8 cellular contexts compared by ENCODE assay signal in the genomic region with DNA sequence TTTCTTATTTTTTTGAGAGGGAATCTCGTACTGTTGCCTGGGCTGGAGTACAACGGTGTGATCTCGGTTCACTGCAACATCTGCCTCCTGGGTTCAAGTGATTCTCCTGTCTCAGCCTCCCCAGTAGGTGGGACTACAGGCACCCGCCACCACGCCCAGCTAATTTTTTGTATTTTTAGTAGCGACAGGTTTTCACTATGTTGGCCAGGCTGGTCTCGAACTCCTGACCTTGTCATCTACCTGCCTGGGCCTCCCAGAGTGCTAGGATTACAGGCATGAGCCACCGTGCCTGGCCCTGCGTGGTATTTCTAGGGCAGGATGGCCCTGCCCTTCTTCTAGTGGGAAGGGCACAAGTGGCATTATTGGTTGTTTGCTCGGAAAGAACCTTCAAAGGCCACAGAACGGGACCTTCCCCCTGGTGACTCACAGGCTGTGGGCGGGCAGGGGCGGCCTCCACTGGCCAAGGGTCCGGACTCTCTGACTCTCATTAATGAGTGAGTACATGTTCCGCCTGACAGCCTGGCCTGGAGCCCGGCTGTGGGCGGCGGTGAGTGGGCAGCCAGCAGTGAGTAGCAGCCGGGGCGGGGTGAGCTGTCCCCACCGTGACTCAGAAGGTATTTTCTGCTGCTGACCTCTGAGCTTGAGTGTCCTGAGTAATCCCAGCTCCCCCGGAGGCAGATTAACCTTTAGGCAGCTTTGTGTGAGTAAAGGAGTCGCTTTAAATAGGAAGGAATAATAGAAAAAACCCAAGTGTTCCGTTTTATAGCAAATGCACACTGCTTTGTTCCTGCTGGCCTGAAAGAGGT. TPM values are rescaled to one million over a fixed set of nuclear protein-coding genes. Genes with fewer than 3 reads are reported as not detected.
DNase-seq lines count a peak whose midpoint lies in the region; ATAC-seq and TF ChIP-seq lines count a peak whose summit lies in the region.

No MANE protein-coding gene starts in this region.

- ATAC-seq in HG02870 (IDR thresholded peaks at IDR 0.05; ENCODE audit: unreplicated experiment), result peak; percentile 42
- ATAC-seq in activated T-cell treated with anti-CD3 and anti-CD28 coated beads, Interleukin-2, amount 50 U/mL, for 4 hours, result peak; percentile 21 to 23

- H3K36me3 Mint-ChIP-seq in activated T-cell treated with anti-CD3 and anti-CD28 coated beads, Interleukin-2, amount 50 U/mL, for 4 hours (ENCODE audit: insufficient read depth), result no peaks in the 10 kb centered on the region
- H3K36me3 Mint-ChIP-seq in nephron progenitor cell (ENCODE audit: low read depth), result peaks cover 3% of the 10 kb centered on the region

- DNase-seq in DMS153 (lab: John Stamatoyannopoulos, UW) (peak; percentile 24), DMS153 treated with DMSO at 0.1 percent for 48 hours (lab: John Stamatoyannopoulos, UW; ENCODE audit: unreplicated experiment) (no peak), NT2/D1 (ENCODE audit: low read depth, low spot score) (no peak), fibroblast of mammary gland (ENCODE audit: low read depth) (peak; percentile 99), nephron progenitor cell (peak; percentile 79)
- peak; percentile 77 for DNase-seq in activated T-cell treated with anti-CD3 and anti-CD28 coated beads, Interleukin-2, amount 50 U/mL, for 4 hours

- peaks cover 11% of the 10 kb centered on the region for H3K36me3 ChIP-seq in NT2/D1 (ENCODE audit: insufficient read depth, insufficient read length, low read length)
- H3K36me3 ChIP-seq in subcutaneous abdominal adipose tissue (ENCODE audit: control insufficient read depth in 5 of 5, insufficient read depth in 5 of 5, low read length in 5 of 5), result peaks cover 0 to 8% (median 0%) of the 10 kb centered on the region in 5 donors

- TF ChIP-seq CTCF in fibroblast of mammary gland (conservative IDR thresholded peaks at IDR 0.05; ENCODE audit: control insufficient read depth, insufficient read depth, low read depth, low read length), result no peak
- TF ChIP-seq CTCF in nephron progenitor cell (IDR thresholded peaks at IDR 0.05), result no peak

- H3K4me3 Mint-ChIP-seq in activated T-cell treated with anti-CD3 and anti-CD28 coated beads, Interleukin-2, amount 50 U/mL, for 4 hours, result peak overlapping the region; percentile 67
- peak overlapping the region; percentile 62 for H3K4me3 Mint-ChIP-seq in nephron progenitor cell

- peak overlapping the region; percentile 93 for H3K27ac ChIP-seq in subcutaneous abdominal adipose tissue (ENCODE audit: low read depth, low read length)

- no peaks in the 10 kb centered on the region for H3K27me3 Mint-ChIP-seq in activated T-cell treated with anti-CD3 and anti-CD28 coated beads, Interleukin-2, amount 50 U/mL, for 4 hours (ENCODE audit: low read depth)
- H3K27me3 Mint-ChIP-seq in nephron progenitor cell (ENCODE audit: low read depth, poor library complexity), result peaks cover 3% of the 10 kb centered on the region

- H3K9me3 Mint-ChIP-seq in activated T-cell treated with anti-CD3 and anti-CD28 coated beads, Interleukin-2, amount 50 U/mL, for 4 hours, result no peaks in the 10 kb centered on the region
- H3K9me3 Mint-ChIP-seq in nephron progenitor cell, result no peaks in the 10 kb centered on the region

- H3K4me1 ChIP-seq in NT2/D1 (ENCODE audit: insufficient read depth, insufficient read length), result peaks cover 28% of the 10 kb centered on the region
- H3K4me1 ChIP-seq in subcutaneous abdominal adipose tissue (ENCODE audit: control insufficient read depth in 5 of 5, insufficient read depth in 5 of 5, low read length in 5 of 5), result peaks cover 5 to 75% (median 65%) of the 10 kb centered on the region in 5 donors

- peak overlapping the region; percentile 95 for H3K27ac Mint-ChIP-seq in nephron progenitor cell

- no peaks in the 10 kb centered on the region for H3K9me3 ChIP-seq in NT2/D1 (ENCODE audit: insufficient read depth, low read length)
- no peaks in the 10 kb centered on the region for H3K9me3 ChIP-seq in subcutaneous abdominal adipose tissue (ENCODE audit: control insufficient read depth in 5 of 5, low read length in 5 of 5)

- peak overlapping the region; percentile 61 for H3K9ac ChIP-seq in NT2/D1 (ENCODE audit: insufficient read length, low read depth)
- peak overlapping the region in 4 of 5 donors; percentile 46 to 66 (median 59) for H3K9ac ChIP-seq in subcutaneous abdominal adipose tissue (ENCODE audit: low read length in 5 of 5)

- H3K4me3 ChIP-seq in NT2/D1 (ENCODE audit: insufficient read length, low read depth) (no peak overlapping the region), fibroblast of mammary gland (ENCODE audit: control insufficient read depth, low read depth, low read length) (peak overlapping the region; percentile 28), subcutaneous abdominal adipose tissue (ENCODE audit: low read depth in 1 of 5, low read length in 5 of 5) (peak overlapping the region in 4 of 5 donors; percentile 11 to 42 (median 26))

- peaks cover 63% of the 10 kb centered on the region for H3K4me1 Mint-ChIP-seq in activated T-cell treated with anti-CD3 and anti-CD28 coated beads, Interleukin-2, amount 50 U/mL, for 4 hours (ENCODE audit: low read depth)
- peaks cover 83% of the 10 kb centered on the region for H3K4me1 Mint-ChIP-seq in nephron progenitor cell

- H3K27me3 ChIP-seq in NT2/D1 (ENCODE audit: insufficient read depth, insufficient read length), result no peaks in the 10 kb centered on the region
- H3K27me3 ChIP-seq in subcutaneous abdominal adipose tissue (ENCODE audit: control insufficient read depth in 5 of 5, insufficient read depth in 4 of 5, low read length in 5 of 5), result no peaks in the 10 kb centered on the region

RNA-seq across cellular contexts. Expression of gene DOT1L, which starts 5.1 kb away (rescaled TPM):
- 10 to 100 TPM; 89.3 to 96.0 (median 94.0) TPM for total RNA-seq in activated T-cell treated with anti-CD3 and anti-CD28 coated beads, Interleukin-2, amount 50 U/mL, for 4 hours

RNA-seq across cellular contexts. Expression of gene AP3D1, which starts 17.5 kb away (rescaled TPM):
- 100 to 1,000 TPM in 2 of 3 donors, 10 to 100 TPM in 1; 91.9 to 109 (median 108) TPM for total RNA-seq in activated T-cell treated with anti-CD3 and anti-CD28 coated beads, Interleukin-2, amount 50 U/mL, for 4 hours

Comparison
In these comparisons a context has a peak if more than half of its experiments do, and no peak if none do; other contexts are left out.
1. DNase-seq: peak in DMS153 (single experiment), activated T-cell treated with anti-CD3 and anti-CD28 coated beads, Interleukin-2, amount 50 U/mL, for 4 hours (single experiment), fibroblast of mammary gland (single experiment) and nephron progenitor cell (single experiment); none in DMS153 treated with DMSO at 0.1 percent for 48 hours (single experiment) and NT2/D1 (single experiment).